Comparison of ENCODE assay signal across 7 cellular contexts in genomic region chr1:226870026-226870322, GRCh38. TPM values are rescaled to one million over a fixed set of nuclear protein-coding genes. Genes with fewer than 3 reads are reported as not detected.
DNase-seq lines count a peak whose midpoint lies in the region; ATAC-seq, FAIRE-seq and TF ChIP-seq lines count a peak whose summit lies in the region.

No MANE protein-coding gene starts in this region.

- peak overlapping the region; percentile 69; the same call in 1 of the 2 replicates for H3K27ac ChIP-seq in HCT116 (ENCODE audit: low read depth, low read length)

- RAD21 ChIA-PET in HCT116 (lab: Charles Lee; ENCODE audit: low non-redundant PET in 1 of 2, low total read pairs in 2 of 2, uncharacterized antibody in 2 of 2, unreplicated experiment in 2 of 2), result no interaction called here

- H3K36me3 Mint-ChIP-seq in activated CD8-positive, alpha-beta T cell treated with anti-CD3 and anti-CD28 coated beads for 36 hours (ENCODE audit: low read depth), result no peaks in the 10 kb centered on the region
- peaks cover 2% of the 10 kb centered on the region for H3K36me3 Mint-ChIP-seq in stimulated activated memory B cell treated with anti-CD40 and anti-IgM and Interleukin-4, amounts not matched to agents 10 μg/mL and 1 μg/mL and 100 μg/mL, for 72 hours

- TSS peak; percentile 72 for BruUV-seq in HCT116 (replicated peaks; lab: Mats Ljungman, UMichigan)

- ATAC-seq in HCT116 (no peak), GM21447 (IDR thresholded peaks at IDR 0.05; ENCODE audit: unreplicated experiment) (no peak)
- ATAC-seq in activated CD8-positive, alpha-beta T cell treated with anti-CD3 and anti-CD28 coated beads for 36 hours, result no peak
- ATAC-seq in stimulated activated memory B cell treated with anti-CD40 and anti-IgM and Interleukin-4, amounts not matched to agents 10 μg/mL and 1 μg/mL and 100 μg/mL, for 72 hours, result no peak

- no peak for TF ChIP-seq CTCF in HCT116 (IDR thresholded peaks at IDR 0.05 in 2 of 3, conservative IDR thresholded peaks at IDR 0.05 in 1 of 3; ENCODE audit: borderline replicate concordance in 1 of 3, insufficient read depth in 1 of 3, low read depth in 2 of 3, low read length in 2 of 3)
- no peak for TF ChIP-seq CTCF in activated CD8-positive, alpha-beta T cell treated with anti-CD3 and anti-CD28 coated beads for 36 hours (IDR thresholded peaks at IDR 0.05)

- POLR2A ChIA-PET in HCT116 (lab: Charles Lee), result no interaction called here
- POLR2A ChIA-PET in activated CD8-positive, alpha-beta T cell treated with anti-CD3 and anti-CD28 coated beads for 36 hours (lab: Charles Lee), result interaction anchor here (1.0 kb wide), 1 partner anchor 13 kb away, joined by 3 read pairs; no protein-coding TSS in a partner anchor

- TF ChIP-seq RAD21 in HCT116 (IDR thresholded peaks at IDR 0.05; ENCODE audit: low read depth), result no peak

- H3K27me3 ChIP-seq in HCT116 (ENCODE audit: insufficient read depth, low read length), result no peaks in the 10 kb centered on the region
- H3K27me3 ChIP-seq in iPS-15b (ENCODE audit: control insufficient read depth, insufficient read depth, low read length), result peaks cover 5% of the 10 kb centered on the region

- no peaks in the 10 kb centered on the region for H3K9me3 Mint-ChIP-seq in activated CD8-positive, alpha-beta T cell treated with anti-CD3 and anti-CD28 coated beads for 36 hours
- no peaks in the 10 kb centered on the region for H3K9me3 Mint-ChIP-seq in stimulated activated memory B cell treated with anti-CD40 and anti-IgM and Interleukin-4, amounts not matched to agents 10 μg/mL and 1 μg/mL and 100 μg/mL, for 72 hours

- H2AFZ ChIP-seq in HCT116 (ENCODE audit: low read depth, low read length, poor library complexity, severe bottlenecking), result peak overlapping the region; percentile 75

- peak; percentile 27 for DNase-seq in HCT116 (ENCODE audit: low read depth, low spot score)
- no peak for DNase-seq in activated CD8-positive, alpha-beta T cell treated with anti-CD3 and anti-CD28 coated beads for 36 hours
- DNase-seq in NCI-H146 treated with DMSO at 0.1 percent for 48 hours (lab: John Stamatoyannopoulos, UW; ENCODE audit: unreplicated experiment), result no peak
- no peak for DNase-seq in HTR-8/SVneo (ENCODE audit: insufficient read length, low spot score)

- H3K9me3 ChIP-seq in HCT116 (ENCODE audit: control insufficient read depth in 1 of 2, insufficient read depth in 1 of 2, low read depth in 1 of 2, low read length in 2 of 2), result no peaks in the 10 kb centered on the region
- no peaks in the 10 kb centered on the region for H3K9me3 ChIP-seq in iPS-15b (ENCODE audit: control insufficient read depth, insufficient read depth, low read length)

- H3K27me3 Mint-ChIP-seq in activated CD8-positive, alpha-beta T cell treated with anti-CD3 and anti-CD28 coated beads for 36 hours, result peaks cover 18% of the 10 kb centered on the region
- no peaks in the 10 kb centered on the region for H3K27me3 Mint-ChIP-seq in stimulated activated memory B cell treated with anti-CD40 and anti-IgM and Interleukin-4, amounts not matched to agents 10 μg/mL and 1 μg/mL and 100 μg/mL, for 72 hours

- H3K9me2 ChIP-seq in HCT116 (ENCODE audit: insufficient read depth), result no peaks in the 10 kb centered on the region

- intact Hi-C loops in HCT116 (cut with micrococcal nuclease), result no loop called here
- intact Hi-C loops in activated CD8-positive, alpha-beta T cell treated with anti-CD3 and anti-CD28 coated beads for 36 hours (cut with micrococcal nuclease), result no loop called here

- H3K79me2 ChIP-seq in HCT116 (ENCODE audit: insufficient read depth, low read length), result peaks cover 25% of the 10 kb centered on the region

- H3K4me3 ChIP-seq in HCT116 (replicated peaks in 1 of 2; ENCODE audit: low read depth in 1 of 2, low read length in 2 of 2) (peak overlapping the region; percentile 73 to 87), iPS-15b (ENCODE audit: low read depth, low read length) (peak overlapping the region; percentile 43)

- H3K9ac ChIP-seq in HCT116 (ENCODE audit: low read length) (peak overlapping the region; percentile 72), iPS-15b (ENCODE audit: low read depth, low read length) (no peak overlapping the region)

- H3K4me1 ChIP-seq in HCT116 (ENCODE audit: control insufficient read depth in 1 of 2, insufficient read depth in 2 of 2, low read length in 2 of 2) (peaks cover 22 to 52% of the 10 kb centered on the region in 2 experiments; a peak in 3 of 4 replicates), iPS-15b (ENCODE audit: control insufficient read depth, insufficient read depth, low read length) (no peaks in the 10 kb centered on the region)

- peak overlapping the region; percentile 72 for H3K4me3 Mint-ChIP-seq in activated CD8-positive, alpha-beta T cell treated with anti-CD3 and anti-CD28 coated beads for 36 hours
- H3K4me3 Mint-ChIP-seq in stimulated activated memory B cell treated with anti-CD40 and anti-IgM and Interleukin-4, amounts not matched to agents 10 μg/mL and 1 μg/mL and 100 μg/mL, for 72 hours, result peak overlapping the region; percentile 86

- no peaks in the 10 kb centered on the region for H4K20me1 ChIP-seq in HCT116 (ENCODE audit: insufficient read depth)

- H3K4me1 Mint-ChIP-seq in activated CD8-positive, alpha-beta T cell treated with anti-CD3 and anti-CD28 coated beads for 36 hours (ENCODE audit: low read depth), result peaks cover 15% of the 10 kb centered on the region
- peaks cover 40% of the 10 kb centered on the region for H3K4me1 Mint-ChIP-seq in stimulated activated memory B cell treated with anti-CD40 and anti-IgM and Interleukin-4, amounts not matched to agents 10 μg/mL and 1 μg/mL and 100 μg/mL, for 72 hours

- peak overlapping the region; percentile 95 for H3K4me2 ChIP-seq in HCT116 (ENCODE audit: low read length)

- TF ChIP-seq POLR2A in HCT116 (IDR thresholded peaks at IDR 0.05; ENCODE audit: borderline replicate concordance, extremely low read depth, insufficient read depth, insufficient read length), result no peak

- FAIRE-seq in HTR-8/SVneo (lab: Jason Lieb, UNC), result no peak

- CTCF ChIA-PET in HCT116 (lab: Charles Lee), result no interaction called here
- CTCF ChIA-PET in activated CD8-positive, alpha-beta T cell treated with anti-CD3 and anti-CD28 coated beads for 36 hours (lab: Charles Lee), result no interaction called here

- no peak overlapping the region for H3K27ac Mint-ChIP-seq in activated CD8-positive, alpha-beta T cell treated with anti-CD3 and anti-CD28 coated beads for 36 hours
- H3K27ac Mint-ChIP-seq in stimulated activated memory B cell treated with anti-CD40 and anti-IgM and Interleukin-4, amounts not matched to agents 10 μg/mL and 1 μg/mL and 100 μg/mL, for 72 hours, result peak overlapping the region; percentile 80

- H3K36me3 ChIP-seq in HCT116 (ENCODE audit: control insufficient read depth in 1 of 2, insufficient read depth in 2 of 2, low read length in 2 of 2), result no peaks in the 10 kb centered on the region
- H3K36me3 ChIP-seq in iPS-15b (ENCODE audit: control insufficient read depth, insufficient read depth, low read length), result no peaks in the 10 kb centered on the region

TF ChIP-seq in HCT116, 20 proteins besides CTCF, POLR2A, EP300 and RAD21:
- no peak for TF ChIP-seq ZNF274 (IDR thresholded peaks at IDR 0.05; ENCODE audit: low read depth, low read length)
- TF ChIP-seq JUND (IDR thresholded peaks at IDR 0.05), result no peak
- no peak for TF ChIP-seq EGR1 (IDR thresholded peaks at IDR 0.05; ENCODE audit: low read depth)
- TF ChIP-seq SRF (IDR thresholded peaks at IDR 0.05; ENCODE audit: low read depth), result no peak

RNA-seq across cellular contexts. Expression of gene PSEN2, which starts 0.4 kb away (rescaled TPM):
- total RNA-seq in HCT116 (2021; ENCODE audit: unreplicated experiment), result 28.5 TPM
- polyA plus RNA-seq in HCT116 (2012), result 12.8 and 14.0 TPM in 2 replicates
- total RNA-seq in activated CD8-positive, alpha-beta T cell treated with anti-CD3 and anti-CD28 coated beads for 36 hours, result 1 to 10 TPM; 2.5 to 6.2 TPM
